Comparison of ENCODE assay signal across 6 cellular contexts in the genomic region with DNA sequence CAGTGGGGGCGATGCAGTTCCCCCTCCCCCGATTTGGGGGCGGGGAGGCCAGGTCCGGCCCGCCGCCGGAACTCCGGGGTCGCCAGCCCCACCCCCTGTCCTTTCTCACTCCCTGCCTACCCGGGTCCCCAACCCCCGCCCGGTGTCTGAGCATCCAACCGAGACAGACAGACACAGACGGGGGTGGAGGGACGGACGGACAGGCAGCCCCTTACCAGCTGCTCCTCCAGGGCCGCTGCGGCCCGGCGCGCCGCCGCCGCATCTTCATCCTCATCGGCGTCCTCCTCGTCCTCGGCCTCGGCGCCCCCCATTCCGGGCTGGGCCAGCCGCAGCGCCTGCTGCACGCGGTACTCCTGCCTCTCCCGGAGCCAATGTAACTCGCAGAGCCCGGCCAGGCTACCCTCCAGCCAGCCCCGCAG. TPM values are rescaled to one million over a fixed set of nuclear protein-coding genes. Genes with fewer than 3 reads are reported as not detected.
A peak's percentile ranks its signal among the peaks of the same experiment; 100 is the strongest.
DNase-seq lines count a peak whose midpoint lies in the region; ATAC-seq lines count a peak whose summit lies in the region.

No MANE protein-coding gene starts in this region.

- WGBS in mesodermal cell (ENCODE audit: insufficient coverage in 2 of 2), 2 experiments = 0 to 1% methylated on average over 30 to 35 of the region's 39 CpGs

- H3K9me3 ChIP-seq in mesodermal cell (ENCODE audit: control insufficient read depth, low read length) = no peaks in the 10 kb centered on the region

- peaks cover 20% of the 10 kb centered on the region for H3K27me3 Mint-ChIP-seq in activated T-helper 17 cell treated with anti-CD3 and anti-CD28 coated beads, Interleukin-2, amount 50 U/mL, for 72 hours

- DNase-seq in G401 (ENCODE audit: low spot score) = no peak
- DNase-seq in stimulated activated CD8-positive, alpha-beta memory T cell treated with anti-CD3 and anti-CD28 coated beads, Interleukin-4, amount 100 ng/mL, for 48 hours = no peak
- DNase-seq in occipital lobe (lab: John Stamatoyannopoulos, UW) = no peak

- peak; percentile 1 for ATAC-seq in GM21737 (IDR thresholded peaks at IDR 0.05; ENCODE audit: unreplicated experiment)
- ATAC-seq in activated T-helper 17 cell treated with anti-CD3 and anti-CD28 coated beads, Interleukin-2, amount 50 U/mL, for 72 hours (replicated peaks) = no peak

- H3K36me3 ChIP-seq in mesodermal cell (ENCODE audit: control insufficient read depth, insufficient read depth, low read length) = peaks cover 26% of the 10 kb centered on the region

- H3K4me3 ChIP-seq in mesodermal cell (ENCODE audit: extremely low read depth, insufficient read depth, low read length, poor library complexity, severe bottlenecking) = peak overlapping the region; percentile 79

- H3K27ac Mint-ChIP-seq in activated T-helper 17 cell treated with anti-CD3 and anti-CD28 coated beads, Interleukin-2, amount 50 U/mL, for 72 hours = no peak overlapping the region

- in situ Hi-C loops in G401 (cut with HindIII; ENCODE audit: low sequenced_read_pairs) = no loop called here

- H3K4me3 Mint-ChIP-seq in activated T-helper 17 cell treated with anti-CD3 and anti-CD28 coated beads, Interleukin-2, amount 50 U/mL, for 72 hours = peak overlapping the region; percentile 85

- peak overlapping the region; percentile 68 for H3K27ac ChIP-seq in mesodermal cell (ENCODE audit: low read depth, low read length, severe bottlenecking)

- H3K4me1 Mint-ChIP-seq in activated T-helper 17 cell treated with anti-CD3 and anti-CD28 coated beads, Interleukin-2, amount 50 U/mL, for 72 hours = peaks cover 18% of the 10 kb centered on the region

- H3K4me1 ChIP-seq in mesodermal cell (ENCODE audit: control insufficient read depth, insufficient read depth, low read length, poor library complexity, severe bottlenecking) = peaks cover 12% of the 10 kb centered on the region

- H3K9me3 Mint-ChIP-seq in activated T-helper 17 cell treated with anti-CD3 and anti-CD28 coated beads, Interleukin-2, amount 50 U/mL, for 72 hours = no peaks in the 10 kb centered on the region

- peaks cover 5% of the 10 kb centered on the region for H3K36me3 Mint-ChIP-seq in activated T-helper 17 cell treated with anti-CD3 and anti-CD28 coated beads, Interleukin-2, amount 50 U/mL, for 72 hours (ENCODE audit: low read depth)

RNA-seq across cellular contexts. Expression of a gene that starts 0.4 kb away (rescaled TPM):
- 1 to 10 TPM in 1 of 2 donors, under 1 TPM in 1; 0.09 to 5.4 TPM for total RNA-seq in activated T-helper 17 cell treated with anti-CD3 and anti-CD28 coated beads, Interleukin-2, amount 50 U/mL, for 72 hours
- polyA plus RNA-seq in mesodermal cell (2013, experiment 1 of 2) = 45.0 TPM
- polyA plus RNA-seq in mesodermal cell (2013, experiment 2 of 2) = 42.6 TPM
- 12.0 and 16.3 TPM in 2 replicates for total RNA-seq in G401 (2014; rRNA removed; shearing (Covaris generic))
- 14.5 TPM for total RNA-seq in occipital lobe

RNA-seq across cellular contexts. Expression of a gene that starts 24.6 kb away (rescaled TPM):
- 1 to 10 TPM in 1 of 2 donors, not detected in 1; 9.6 TPM for total RNA-seq in activated T-helper 17 cell treated with anti-CD3 and anti-CD28 coated beads, Interleukin-2, amount 50 U/mL, for 72 hours
- 22.5 TPM for polyA plus RNA-seq in mesodermal cell (2013, experiment 1 of 2)
- 30.8 TPM for polyA plus RNA-seq in mesodermal cell (2013, experiment 2 of 2)
- not detected in 2 replicates for total RNA-seq in G401 (2014; rRNA removed; shearing (Covaris generic))
- total RNA-seq in occipital lobe = not detected

RNA-seq across cellular contexts. Expression of a gene that starts 35.7 kb away (rescaled TPM):
- 10 to 100 TPM in 1 of 2 donors, 1 to 10 TPM in 1; 1.3 to 12.9 TPM for total RNA-seq in activated T-helper 17 cell treated with anti-CD3 and anti-CD28 coated beads, Interleukin-2, amount 50 U/mL, for 72 hours
- polyA plus RNA-seq in mesodermal cell (2013, experiment 1 of 2) = 6.6 TPM
- 6.9 TPM for polyA plus RNA-seq in mesodermal cell (2013, experiment 2 of 2)
- total RNA-seq in G401 (2014; rRNA removed; shearing (Covaris generic)) = 1.7 and 16.2 TPM in 2 replicates
- not detected for total RNA-seq in occipital lobe

RNA-seq across cellular contexts. Expression of a gene that starts 56.3 kb away (rescaled TPM):
- 100 to 1,000 TPM in 1 of 2 donors, 10 to 100 TPM in 1; 75.0 to 103 TPM for total RNA-seq in activated T-helper 17 cell treated with anti-CD3 and anti-CD28 coated beads, Interleukin-2, amount 50 U/mL, for 72 hours
- 39.7 TPM for polyA plus RNA-seq in mesodermal cell (2013, experiment 1 of 2)
- 34.2 TPM for polyA plus RNA-seq in mesodermal cell (2013, experiment 2 of 2)
- total RNA-seq in G401 (2014; rRNA removed; shearing (Covaris generic)) = 14.6 and 19.9 TPM in 2 replicates
- 4.7 TPM for total RNA-seq in occipital lobe

RNA-seq across cellular contexts. Expression of a gene that starts 59.5 kb away (rescaled TPM):
- total RNA-seq in activated T-helper 17 cell treated with anti-CD3 and anti-CD28 coated beads, Interleukin-2, amount 50 U/mL, for 72 hours = 100 to 1,000 TPM; 313 to 323 TPM
- 332 TPM for polyA plus RNA-seq in mesodermal cell (2013, experiment 1 of 2)
- 315 TPM for polyA plus RNA-seq in mesodermal cell (2013, experiment 2 of 2)
- 109 and 147 TPM in 2 replicates for total RNA-seq in G401 (2014; rRNA removed; shearing (Covaris generic))
- 224 TPM for total RNA-seq in occipital lobe
